ENCODE assay signal across 2 cellular contexts in the genomic region with DNA sequence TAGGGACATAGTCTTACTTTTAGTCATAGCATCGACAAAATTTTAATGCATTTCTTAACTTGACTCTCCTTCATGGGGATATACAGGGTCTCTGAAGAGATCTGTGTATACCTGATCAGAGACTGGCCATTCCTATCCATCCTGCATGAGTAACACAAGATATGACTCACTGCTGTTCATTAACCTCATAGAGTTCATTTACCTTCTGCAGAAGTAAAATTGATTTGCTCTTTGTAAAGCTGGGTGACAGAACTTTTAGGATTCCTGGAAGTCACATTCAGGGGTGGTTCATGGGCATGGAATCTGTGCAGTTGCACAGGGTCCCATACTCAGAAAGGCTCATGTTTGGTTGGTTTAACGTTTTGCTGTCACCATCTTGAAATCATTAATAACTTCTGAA.
TF ChIP-seq lines count a peak whose summit lies in the region.

No MANE protein-coding gene starts in this region.

TF ChIP-seq in liver, 16 proteins besides CTCF, POLR2A, EP300 and RAD21 (continued from another document):
- TF ChIP-seq, protein P1, sequence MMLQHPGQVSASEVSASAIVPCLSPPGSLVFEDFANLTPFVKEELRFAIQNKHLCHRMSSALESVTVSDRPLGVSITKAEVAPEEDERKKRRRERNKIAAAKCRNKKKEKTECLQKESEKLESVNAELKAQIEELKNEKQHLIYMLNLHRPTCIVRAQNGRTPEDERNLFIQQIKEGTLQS (IDR thresholded peaks at IDR 0.05): peak; percentile 74
- TF ChIP-seq JUND (IDR thresholded peaks at IDR 0.05): peak; percentile 92 to 95
- TF ChIP-seq FOXA1 (IDR thresholded peaks at IDR 0.05): no peak
- TF ChIP-seq, protein P2, sequence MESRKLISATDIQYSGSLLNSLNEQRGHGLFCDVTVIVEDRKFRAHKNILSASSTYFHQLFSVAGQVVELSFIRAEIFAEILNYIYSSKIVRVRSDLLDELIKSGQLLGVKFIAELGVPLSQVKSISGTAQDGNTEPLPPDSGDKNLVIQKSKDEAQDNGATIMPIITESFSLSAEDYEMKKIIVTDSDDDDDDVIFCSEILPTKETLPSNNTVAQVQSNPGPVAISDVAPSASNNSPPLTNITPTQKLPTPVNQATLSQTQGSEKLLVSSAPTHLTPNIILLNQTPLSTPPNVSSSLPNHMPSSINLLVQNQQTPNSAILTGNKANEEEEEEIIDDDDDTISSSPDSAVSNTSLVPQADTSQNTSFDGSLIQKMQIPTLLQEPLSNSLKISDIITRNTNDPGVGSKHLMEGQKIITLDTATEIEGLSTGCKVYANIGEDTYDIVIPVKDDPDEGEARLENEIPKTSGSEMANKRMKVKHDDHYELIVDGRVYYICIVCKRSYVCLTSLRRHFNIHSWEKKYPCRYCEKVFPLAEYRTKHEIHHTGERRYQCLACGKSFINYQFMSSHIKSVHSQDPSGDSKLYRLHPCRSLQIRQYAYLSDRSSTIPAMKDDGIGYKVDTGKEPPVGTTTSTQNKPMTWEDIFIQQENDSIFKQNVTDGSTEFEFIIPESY (IDR thresholded peaks at IDR 0.05): peak; percentile 57
- TF ChIP-seq SP1 (IDR thresholded peaks at IDR 0.05): peak; percentile 37
- peak; percentile 81 to 89 for TF ChIP-seq RXRA (IDR thresholded peaks at IDR 0.05)
- TF ChIP-seq, protein P3, sequence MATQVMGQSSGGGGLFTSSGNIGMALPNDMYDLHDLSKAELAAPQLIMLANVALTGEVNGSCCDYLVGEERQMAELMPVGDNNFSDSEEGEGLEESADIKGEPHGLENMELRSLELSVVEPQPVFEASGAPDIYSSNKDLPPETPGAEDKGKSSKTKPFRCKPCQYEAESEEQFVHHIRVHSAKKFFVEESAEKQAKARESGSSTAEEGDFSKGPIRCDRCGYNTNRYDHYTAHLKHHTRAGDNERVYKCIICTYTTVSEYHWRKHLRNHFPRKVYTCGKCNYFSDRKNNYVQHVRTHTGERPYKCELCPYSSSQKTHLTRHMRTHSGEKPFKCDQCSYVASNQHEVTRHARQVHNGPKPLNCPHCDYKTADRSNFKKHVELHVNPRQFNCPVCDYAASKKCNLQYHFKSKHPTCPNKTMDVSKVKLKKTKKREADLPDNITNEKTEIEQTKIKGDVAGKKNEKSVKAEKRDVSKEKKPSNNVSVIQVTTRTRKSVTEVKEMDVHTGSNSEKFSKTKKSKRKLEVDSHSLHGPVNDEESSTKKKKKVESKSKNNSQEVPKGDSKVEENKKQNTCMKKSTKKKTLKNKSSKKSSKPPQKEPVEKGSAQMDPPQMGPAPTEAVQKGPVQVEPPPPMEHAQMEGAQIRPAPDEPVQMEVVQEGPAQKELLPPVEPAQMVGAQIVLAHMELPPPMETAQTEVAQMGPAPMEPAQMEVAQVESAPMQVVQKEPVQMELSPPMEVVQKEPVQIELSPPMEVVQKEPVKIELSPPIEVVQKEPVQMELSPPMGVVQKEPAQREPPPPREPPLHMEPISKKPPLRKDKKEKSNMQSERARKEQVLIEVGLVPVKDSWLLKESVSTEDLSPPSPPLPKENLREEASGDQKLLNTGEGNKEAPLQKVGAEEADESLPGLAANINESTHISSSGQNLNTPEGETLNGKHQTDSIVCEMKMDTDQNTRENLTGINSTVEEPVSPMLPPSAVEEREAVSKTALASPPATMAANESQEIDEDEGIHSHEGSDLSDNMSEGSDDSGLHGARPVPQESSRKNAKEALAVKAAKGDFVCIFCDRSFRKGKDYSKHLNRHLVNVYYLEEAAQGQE (IDR thresholded peaks at IDR 0.05): no peak
- no peak for TF ChIP-seq NR2F2 (IDR thresholded peaks at IDR 0.05)
- no peak for TF ChIP-seq HNF4G (IDR thresholded peaks at IDR 0.05)
- peak; percentile 28 for TF ChIP-seq FOXA2 (IDR thresholded peaks at IDR 0.05)
- peak; percentile 50 for TF ChIP-seq YY1 (IDR thresholded peaks at IDR 0.05)
- TF ChIP-seq, protein P4, sequence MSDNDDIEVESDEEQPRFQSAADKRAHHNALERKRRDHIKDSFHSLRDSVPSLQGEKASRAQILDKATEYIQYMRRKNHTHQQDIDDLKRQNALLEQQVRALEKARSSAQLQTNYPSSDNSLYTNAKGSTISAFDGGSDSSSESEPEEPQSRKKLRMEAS (IDR thresholded peaks at IDR 0.05): peak; percentile 43
- no peak for TF ChIP-seq GABPA (IDR thresholded peaks at IDR 0.05 in 1 of 2, conservative IDR thresholded peaks at IDR 0.05 in 1 of 2)
- peak; percentile 36 to 65 for TF ChIP-seq HNF4A (conservative IDR thresholded peaks at IDR 0.05)
- no peak for TF ChIP-seq TAF1 (conservative IDR thresholded peaks at IDR 0.05)

TF ChIP-seq in HepG2, 621 proteins besides CTCF, POLR2A, EP300 and RAD21 (continued from another document):
- TF ChIP-seq, protein P5, sequence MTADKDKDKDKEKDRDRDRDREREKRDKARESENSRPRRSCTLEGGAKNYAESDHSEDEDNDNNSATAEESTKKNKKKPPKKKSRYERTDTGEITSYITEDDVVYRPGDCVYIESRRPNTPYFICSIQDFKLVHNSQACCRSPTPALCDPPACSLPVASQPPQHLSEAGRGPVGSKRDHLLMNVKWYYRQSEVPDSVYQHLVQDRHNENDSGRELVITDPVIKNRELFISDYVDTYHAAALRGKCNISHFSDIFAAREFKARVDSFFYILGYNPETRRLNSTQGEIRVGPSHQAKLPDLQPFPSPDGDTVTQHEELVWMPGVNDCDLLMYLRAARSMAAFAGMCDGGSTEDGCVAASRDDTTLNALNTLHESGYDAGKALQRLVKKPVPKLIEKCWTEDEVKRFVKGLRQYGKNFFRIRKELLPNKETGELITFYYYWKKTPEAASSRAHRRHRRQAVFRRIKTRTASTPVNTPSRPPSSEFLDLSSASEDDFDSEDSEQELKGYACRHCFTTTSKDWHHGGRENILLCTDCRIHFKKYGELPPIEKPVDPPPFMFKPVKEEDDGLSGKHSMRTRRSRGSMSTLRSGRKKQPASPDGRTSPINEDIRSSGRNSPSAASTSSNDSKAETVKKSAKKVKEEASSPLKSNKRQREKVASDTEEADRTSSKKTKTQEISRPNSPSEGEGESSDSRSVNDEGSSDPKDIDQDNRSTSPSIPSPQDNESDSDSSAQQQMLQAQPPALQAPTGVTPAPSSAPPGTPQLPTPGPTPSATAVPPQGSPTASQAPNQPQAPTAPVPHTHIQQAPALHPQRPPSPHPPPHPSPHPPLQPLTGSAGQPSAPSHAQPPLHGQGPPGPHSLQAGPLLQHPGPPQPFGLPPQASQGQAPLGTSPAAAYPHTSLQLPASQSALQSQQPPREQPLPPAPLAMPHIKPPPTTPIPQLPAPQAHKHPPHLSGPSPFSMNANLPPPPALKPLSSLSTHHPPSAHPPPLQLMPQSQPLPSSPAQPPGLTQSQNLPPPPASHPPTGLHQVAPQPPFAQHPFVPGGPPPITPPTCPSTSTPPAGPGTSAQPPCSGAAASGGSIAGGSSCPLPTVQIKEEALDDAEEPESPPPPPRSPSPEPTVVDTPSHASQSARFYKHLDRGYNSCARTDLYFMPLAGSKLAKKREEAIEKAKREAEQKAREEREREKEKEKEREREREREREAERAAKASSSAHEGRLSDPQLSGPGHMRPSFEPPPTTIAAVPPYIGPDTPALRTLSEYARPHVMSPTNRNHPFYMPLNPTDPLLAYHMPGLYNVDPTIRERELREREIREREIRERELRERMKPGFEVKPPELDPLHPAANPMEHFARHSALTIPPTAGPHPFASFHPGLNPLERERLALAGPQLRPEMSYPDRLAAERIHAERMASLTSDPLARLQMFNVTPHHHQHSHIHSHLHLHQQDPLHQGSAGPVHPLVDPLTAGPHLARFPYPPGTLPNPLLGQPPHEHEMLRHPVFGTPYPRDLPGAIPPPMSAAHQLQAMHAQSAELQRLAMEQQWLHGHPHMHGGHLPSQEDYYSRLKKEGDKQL (CRISPR knock-in tag; IDR thresholded peaks at IDR 0.05; ENCODE audit: low read depth): no peak
- TF ChIP-seq, protein P6, sequence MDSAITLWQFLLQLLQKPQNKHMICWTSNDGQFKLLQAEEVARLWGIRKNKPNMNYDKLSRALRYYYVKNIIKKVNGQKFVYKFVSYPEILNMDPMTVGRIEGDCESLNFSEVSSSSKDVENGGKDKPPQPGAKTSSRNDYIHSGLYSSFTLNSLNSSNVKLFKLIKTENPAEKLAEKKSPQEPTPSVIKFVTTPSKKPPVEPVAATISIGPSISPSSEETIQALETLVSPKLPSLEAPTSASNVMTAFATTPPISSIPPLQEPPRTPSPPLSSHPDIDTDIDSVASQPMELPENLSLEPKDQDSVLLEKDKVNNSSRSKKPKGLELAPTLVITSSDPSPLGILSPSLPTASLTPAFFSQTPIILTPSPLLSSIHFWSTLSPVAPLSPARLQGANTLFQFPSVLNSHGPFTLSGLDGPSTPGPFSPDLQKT (CRISPR knock-in tag; IDR thresholded peaks at IDR 0.05; ENCODE audit: borderline replicate concordance): no peak
- TF ChIP-seq GPN1 (CRISPR knock-in tag; IDR thresholded peaks at IDR 0.05; ENCODE audit: borderline replicate concordance) (no peak), ZNF510 (CRISPR knock-in tag; IDR thresholded peaks at IDR 0.05; ENCODE audit: low read depth) (no peak), CCDC6 (CRISPR knock-in tag; IDR thresholded peaks at IDR 0.05) (no peak), ZNF274 (CRISPR knock-in tag; IDR thresholded peaks at IDR 0.05) (no peak), ZNF569 (CRISPR knock-in tag; IDR thresholded peaks at IDR 0.05; ENCODE audit: borderline replicate concordance) (no peak), ZNF331 (CRISPR knock-in tag; IDR thresholded peaks at IDR 0.05) (no peak), FIP1L1 (IDR thresholded peaks at IDR 0.05; ENCODE audit: borderline replicate concordance, insufficient read depth, low read depth, low read length) (no peak), ZNF121 (CRISPR knock-in tag; IDR thresholded peaks at IDR 0.05) (no peak), NCOA1 (CRISPR knock-in tag; IDR thresholded peaks at IDR 0.05) (no peak), RBAK (CRISPR knock-in tag; IDR thresholded peaks at IDR 0.05) (no peak)
- TF ChIP-seq, protein P7, sequence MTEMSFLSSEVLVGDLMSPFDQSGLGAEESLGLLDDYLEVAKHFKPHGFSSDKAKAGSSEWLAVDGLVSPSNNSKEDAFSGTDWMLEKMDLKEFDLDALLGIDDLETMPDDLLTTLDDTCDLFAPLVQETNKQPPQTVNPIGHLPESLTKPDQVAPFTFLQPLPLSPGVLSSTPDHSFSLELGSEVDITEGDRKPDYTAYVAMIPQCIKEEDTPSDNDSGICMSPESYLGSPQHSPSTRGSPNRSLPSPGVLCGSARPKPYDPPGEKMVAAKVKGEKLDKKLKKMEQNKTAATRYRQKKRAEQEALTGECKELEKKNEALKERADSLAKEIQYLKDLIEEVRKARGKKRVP (CRISPR knock-in tag; IDR thresholded peaks at IDR 0.05): no peak
- TF ChIP-seq, protein P8, sequence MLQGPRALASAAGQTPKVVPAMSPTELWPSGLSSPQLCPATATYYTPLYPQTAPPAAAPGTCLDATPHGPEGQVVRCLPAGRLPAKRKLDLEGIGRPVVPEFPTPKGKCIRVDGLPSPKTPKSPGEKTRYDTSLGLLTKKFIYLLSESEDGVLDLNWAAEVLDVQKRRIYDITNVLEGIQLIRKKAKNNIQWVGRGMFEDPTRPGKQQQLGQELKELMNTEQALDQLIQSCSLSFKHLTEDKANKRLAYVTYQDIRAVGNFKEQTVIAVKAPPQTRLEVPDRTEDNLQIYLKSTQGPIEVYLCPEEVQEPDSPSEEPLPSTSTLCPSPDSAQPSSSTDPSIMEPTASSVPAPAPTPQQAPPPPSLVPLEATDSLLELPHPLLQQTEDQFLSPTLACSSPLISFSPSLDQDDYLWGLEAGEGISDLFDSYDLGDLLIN (CRISPR knock-in tag; IDR thresholded peaks at IDR 0.05; ENCODE audit: borderline replicate concordance): no peak
- TF ChIP-seq, protein P9, sequence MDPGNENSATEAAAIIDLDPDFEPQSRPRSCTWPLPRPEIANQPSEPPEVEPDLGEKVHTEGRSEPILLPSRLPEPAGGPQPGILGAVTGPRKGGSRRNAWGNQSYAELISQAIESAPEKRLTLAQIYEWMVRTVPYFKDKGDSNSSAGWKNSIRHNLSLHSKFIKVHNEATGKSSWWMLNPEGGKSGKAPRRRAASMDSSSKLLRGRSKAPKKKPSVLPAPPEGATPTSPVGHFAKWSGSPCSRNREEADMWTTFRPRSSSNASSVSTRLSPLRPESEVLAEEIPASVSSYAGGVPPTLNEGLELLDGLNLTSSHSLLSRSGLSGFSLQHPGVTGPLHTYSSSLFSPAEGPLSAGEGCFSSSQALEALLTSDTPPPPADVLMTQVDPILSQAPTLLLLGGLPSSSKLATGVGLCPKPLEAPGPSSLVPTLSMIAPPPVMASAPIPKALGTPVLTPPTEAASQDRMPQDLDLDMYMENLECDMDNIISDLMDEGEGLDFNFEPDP (CRISPR knock-in tag; conservative IDR thresholded peaks at IDR 0.05): no peak
- TF ChIP-seq, protein P10, sequence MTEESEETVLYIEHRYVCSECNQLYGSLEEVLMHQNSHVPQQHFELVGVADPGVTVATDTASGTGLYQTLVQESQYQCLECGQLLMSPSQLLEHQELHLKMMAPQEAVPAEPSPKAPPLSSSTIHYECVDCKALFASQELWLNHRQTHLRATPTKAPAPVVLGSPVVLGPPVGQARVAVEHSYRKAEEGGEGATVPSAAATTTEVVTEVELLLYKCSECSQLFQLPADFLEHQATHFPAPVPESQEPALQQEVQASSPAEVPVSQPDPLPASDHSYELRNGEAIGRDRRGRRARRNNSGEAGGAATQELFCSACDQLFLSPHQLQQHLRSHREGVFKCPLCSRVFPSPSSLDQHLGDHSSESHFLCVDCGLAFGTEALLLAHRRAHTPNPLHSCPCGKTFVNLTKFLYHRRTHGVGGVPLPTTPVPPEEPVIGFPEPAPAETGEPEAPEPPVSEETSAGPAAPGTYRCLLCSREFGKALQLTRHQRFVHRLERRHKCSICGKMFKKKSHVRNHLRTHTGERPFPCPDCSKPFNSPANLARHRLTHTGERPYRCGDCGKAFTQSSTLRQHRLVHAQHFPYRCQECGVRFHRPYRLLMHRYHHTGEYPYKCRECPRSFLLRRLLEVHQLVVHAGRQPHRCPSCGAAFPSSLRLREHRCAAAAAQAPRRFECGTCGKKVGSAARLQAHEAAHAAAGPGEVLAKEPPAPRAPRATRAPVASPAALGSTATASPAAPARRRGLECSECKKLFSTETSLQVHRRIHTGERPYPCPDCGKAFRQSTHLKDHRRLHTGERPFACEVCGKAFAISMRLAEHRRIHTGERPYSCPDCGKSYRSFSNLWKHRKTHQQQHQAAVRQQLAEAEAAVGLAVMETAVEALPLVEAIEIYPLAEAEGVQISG (CRISPR knock-in tag; IDR thresholded peaks at IDR 0.05): no peak
- TF ChIP-seq, protein P11, sequence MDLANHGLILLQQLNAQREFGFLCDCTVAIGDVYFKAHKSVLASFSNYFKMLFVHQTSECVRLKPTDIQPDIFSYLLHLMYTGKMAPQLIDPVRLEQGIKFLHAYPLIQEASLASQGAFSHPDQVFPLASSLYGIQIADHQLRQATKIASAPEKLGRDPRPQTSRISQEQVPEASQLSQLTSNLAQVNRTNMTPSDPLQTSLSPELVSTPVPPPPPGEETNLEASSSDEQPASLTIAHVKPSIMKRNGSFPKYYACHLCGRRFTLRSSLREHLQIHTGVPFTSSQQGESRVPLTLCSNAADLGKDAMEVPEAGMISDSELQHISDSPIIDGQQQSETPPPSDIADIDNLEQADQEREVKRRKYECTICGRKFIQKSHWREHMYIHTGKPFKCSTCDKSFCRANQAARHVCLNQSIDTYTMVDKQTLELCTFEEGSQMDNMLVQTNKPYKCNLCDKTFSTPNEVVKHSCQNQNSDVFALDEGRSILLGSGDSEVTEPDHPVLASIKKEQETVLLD (CRISPR knock-in tag; IDR thresholded peaks at IDR 0.05; ENCODE audit: low read depth): no peak
